1 cellular context compared by ENCODE assay signal in the genomic region with DNA sequence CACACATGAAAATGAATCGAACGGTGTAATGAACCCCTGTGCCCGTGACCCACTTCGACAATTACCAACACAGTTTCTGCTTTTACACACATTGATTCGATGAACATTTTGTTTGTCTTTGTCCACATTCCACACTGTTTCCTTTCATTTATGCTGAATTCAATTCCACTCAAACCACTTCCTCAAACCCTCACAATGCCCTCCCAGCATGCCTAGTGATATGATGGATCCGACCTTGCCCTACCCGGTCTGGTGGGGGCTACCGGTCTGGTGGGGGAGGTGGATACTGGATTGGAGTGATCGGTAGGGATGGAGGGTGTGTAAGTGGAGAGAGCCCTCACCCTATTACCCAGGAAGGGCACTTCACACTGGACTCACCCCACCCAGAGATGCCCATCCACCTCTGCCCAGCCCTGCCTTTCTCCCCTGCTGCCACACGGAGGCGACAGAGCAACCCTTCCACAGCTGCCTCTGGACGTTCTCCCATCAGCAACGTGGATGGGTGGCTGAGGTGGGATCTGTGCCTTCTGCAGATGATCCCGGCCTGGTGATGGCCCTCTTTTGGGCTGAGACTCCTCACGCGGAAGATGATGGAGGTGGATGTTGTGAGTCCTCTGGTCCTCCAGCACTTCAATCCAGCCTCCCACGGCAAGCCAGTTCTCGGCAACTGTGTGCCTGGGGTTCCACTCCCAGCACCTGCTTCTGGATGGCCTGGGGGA.
TF ChIP-seq lines count a peak whose summit lies in the region.

No MANE protein-coding gene starts in this region.

TF ChIP-seq in HepG2, 621 proteins besides CTCF, POLR2A, EP300 and RAD21 (continued from another document and continues in another):
- TF ChIP-seq TAF1 (CRISPR knock-in tag; IDR thresholded peaks at IDR 0.05) (no peak), TARDBP (CRISPR knock-in tag; IDR thresholded peaks at IDR 0.05) (no peak), HOXA5 (CRISPR knock-in tag; IDR thresholded peaks at IDR 0.05) (no peak), ZFP36 (IDR thresholded peaks at IDR 0.05; ENCODE audit: borderline replicate concordance, low read depth, low read length, partially characterized antibody) (no peak), LCORL (IDR thresholded peaks at IDR 0.05) (no peak), LCORL (CRISPR knock-in tag; IDR thresholded peaks at IDR 0.05) (peak; percentile 16; the same call in 1 of the 2 replicates), ZNF781 (CRISPR knock-in tag; IDR thresholded peaks at IDR 0.05; ENCODE audit: borderline replicate concordance, not compliant biosample characterization) (no peak), ZNF670 (CRISPR knock-in tag; IDR thresholded peaks at IDR 0.05; ENCODE audit: borderline replicate concordance) (no peak), IRF2 (CRISPR knock-in tag; IDR thresholded peaks at IDR 0.05) (0 out of 2 replicates have a peak, but pooled peaks have one; percentile 41), ZNF3 (CRISPR knock-in tag; IDR thresholded peaks at IDR 0.05) (no peak), SKI (IDR thresholded peaks at IDR 0.05; ENCODE audit: partially characterized antibody) (no peak), ZNF703 (CRISPR knock-in tag; IDR thresholded peaks at IDR 0.05; ENCODE audit: borderline replicate concordance) (no peak), NR1H2 (CRISPR knock-in tag; IDR thresholded peaks at IDR 0.05; ENCODE audit: borderline replicate concordance, low read depth) (no peak), ZNF34 (CRISPR knock-in tag; IDR thresholded peaks at IDR 0.05; ENCODE audit: borderline replicate concordance) (no peak), ZNF567 (CRISPR knock-in tag; IDR thresholded peaks at IDR 0.05; ENCODE audit: borderline replicate concordance) (no peak), ZBTB7B (CRISPR knock-in tag; IDR thresholded peaks at IDR 0.05) (0 out of 2 replicates have a peak, but pooled peaks have one; percentile 45), ZNF441 (CRISPR knock-in tag; IDR thresholded peaks at IDR 0.05; ENCODE audit: borderline replicate concordance) (no peak), IKZF1 (IDR thresholded peaks at IDR 0.05) (no peak), ZNF460 (CRISPR knock-in tag; IDR thresholded peaks at IDR 0.05; ENCODE audit: borderline replicate concordance) (no peak), NR3C1 (CRISPR knock-in tag; IDR thresholded peaks at IDR 0.05) (no peak), ZNF619 (CRISPR knock-in tag; IDR thresholded peaks at IDR 0.05) (no peak), MXI1 (IDR thresholded peaks at IDR 0.05; ENCODE audit: borderline replicate concordance, low read depth, low read length) (0 out of 3 replicates have a peak, but pooled peaks have one; percentile 22), ZNF333 (CRISPR knock-in tag; IDR thresholded peaks at IDR 0.05; ENCODE audit: borderline replicate concordance) (no peak)
- TF ChIP-seq, protein P1, sequence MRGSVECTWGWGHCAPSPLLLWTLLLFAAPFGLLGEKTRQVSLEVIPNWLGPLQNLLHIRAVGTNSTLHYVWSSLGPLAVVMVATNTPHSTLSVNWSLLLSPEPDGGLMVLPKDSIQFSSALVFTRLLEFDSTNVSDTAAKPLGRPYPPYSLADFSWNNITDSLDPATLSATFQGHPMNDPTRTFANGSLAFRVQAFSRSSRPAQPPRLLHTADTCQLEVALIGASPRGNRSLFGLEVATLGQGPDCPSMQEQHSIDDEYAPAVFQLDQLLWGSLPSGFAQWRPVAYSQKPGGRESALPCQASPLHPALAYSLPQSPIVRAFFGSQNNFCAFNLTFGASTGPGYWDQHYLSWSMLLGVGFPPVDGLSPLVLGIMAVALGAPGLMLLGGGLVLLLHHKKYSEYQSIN (CRISPR knock-in tag; IDR thresholded peaks at IDR 0.05; ENCODE audit: borderline replicate concordance), result no peak
- TF ChIP-seq, protein P2, sequence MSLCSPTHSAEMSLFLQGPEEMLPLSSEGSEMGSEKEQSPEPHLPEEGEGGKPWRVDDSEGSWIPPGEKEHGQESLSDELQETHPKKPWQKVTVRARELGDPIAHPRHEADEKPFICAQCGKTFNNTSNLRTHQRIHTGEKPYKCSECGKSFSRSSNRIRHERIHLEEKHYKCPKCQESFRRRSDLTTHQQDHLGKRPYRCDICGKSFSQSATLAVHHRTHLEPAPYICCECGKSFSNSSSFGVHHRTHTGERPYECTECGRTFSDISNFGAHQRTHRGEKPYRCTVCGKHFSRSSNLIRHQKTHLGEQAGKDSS (CRISPR knock-in tag; IDR thresholded peaks at IDR 0.05; ENCODE audit: borderline replicate concordance, low read depth), result no peak
- TF ChIP-seq, protein P3, sequence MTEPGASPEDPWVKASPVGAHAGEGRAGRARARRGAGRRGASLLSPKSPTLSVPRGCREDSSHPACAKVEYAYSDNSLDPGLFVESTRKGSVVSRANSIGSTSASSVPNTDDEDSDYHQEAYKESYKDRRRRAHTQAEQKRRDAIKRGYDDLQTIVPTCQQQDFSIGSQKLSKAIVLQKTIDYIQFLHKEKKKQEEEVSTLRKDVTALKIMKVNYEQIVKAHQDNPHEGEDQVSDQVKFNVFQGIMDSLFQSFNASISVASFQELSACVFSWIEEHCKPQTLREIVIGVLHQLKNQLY (CRISPR knock-in tag; IDR thresholded peaks at IDR 0.05), result no peak
- TF ChIP-seq, protein P4, sequence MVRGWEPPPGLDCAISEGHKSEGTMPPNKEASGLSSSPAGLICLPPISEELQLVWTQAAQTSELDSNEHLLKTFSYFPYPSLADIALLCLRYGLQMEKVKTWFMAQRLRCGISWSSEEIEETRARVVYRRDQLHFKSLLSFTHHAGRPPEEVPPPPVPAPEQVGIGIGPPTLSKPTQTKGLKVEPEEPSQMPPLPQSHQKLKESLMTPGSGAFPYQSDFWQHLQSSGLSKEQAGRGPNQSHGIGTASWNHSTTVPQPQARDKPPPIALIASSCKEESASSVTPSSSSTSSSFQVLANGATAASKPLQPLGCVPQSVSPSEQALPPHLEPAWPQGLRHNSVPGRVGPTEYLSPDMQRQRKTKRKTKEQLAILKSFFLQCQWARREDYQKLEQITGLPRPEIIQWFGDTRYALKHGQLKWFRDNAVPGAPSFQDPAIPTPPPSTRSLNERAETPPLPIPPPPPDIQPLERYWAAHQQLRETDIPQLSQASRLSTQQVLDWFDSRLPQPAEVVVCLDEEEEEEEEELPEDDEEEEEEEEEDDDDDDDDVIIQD (CRISPR knock-in tag; IDR thresholded peaks at IDR 0.05; ENCODE audit: low read depth), result no peak
- TF ChIP-seq, protein P5, sequence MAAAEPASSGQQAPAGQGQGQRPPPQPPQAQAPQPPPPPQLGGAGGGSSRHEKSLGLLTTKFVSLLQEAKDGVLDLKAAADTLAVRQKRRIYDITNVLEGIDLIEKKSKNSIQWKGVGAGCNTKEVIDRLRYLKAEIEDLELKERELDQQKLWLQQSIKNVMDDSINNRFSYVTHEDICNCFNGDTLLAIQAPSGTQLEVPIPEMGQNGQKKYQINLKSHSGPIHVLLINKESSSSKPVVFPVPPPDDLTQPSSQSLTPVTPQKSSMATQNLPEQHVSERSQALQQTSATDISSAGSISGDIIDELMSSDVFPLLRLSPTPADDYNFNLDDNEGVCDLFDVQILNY (CRISPR knock-in tag; conservative IDR thresholded peaks at IDR 0.05), result 0 out of 2 replicates have a peak, but pooled peaks have one; percentile 31
- TF ChIP-seq, protein P6, sequence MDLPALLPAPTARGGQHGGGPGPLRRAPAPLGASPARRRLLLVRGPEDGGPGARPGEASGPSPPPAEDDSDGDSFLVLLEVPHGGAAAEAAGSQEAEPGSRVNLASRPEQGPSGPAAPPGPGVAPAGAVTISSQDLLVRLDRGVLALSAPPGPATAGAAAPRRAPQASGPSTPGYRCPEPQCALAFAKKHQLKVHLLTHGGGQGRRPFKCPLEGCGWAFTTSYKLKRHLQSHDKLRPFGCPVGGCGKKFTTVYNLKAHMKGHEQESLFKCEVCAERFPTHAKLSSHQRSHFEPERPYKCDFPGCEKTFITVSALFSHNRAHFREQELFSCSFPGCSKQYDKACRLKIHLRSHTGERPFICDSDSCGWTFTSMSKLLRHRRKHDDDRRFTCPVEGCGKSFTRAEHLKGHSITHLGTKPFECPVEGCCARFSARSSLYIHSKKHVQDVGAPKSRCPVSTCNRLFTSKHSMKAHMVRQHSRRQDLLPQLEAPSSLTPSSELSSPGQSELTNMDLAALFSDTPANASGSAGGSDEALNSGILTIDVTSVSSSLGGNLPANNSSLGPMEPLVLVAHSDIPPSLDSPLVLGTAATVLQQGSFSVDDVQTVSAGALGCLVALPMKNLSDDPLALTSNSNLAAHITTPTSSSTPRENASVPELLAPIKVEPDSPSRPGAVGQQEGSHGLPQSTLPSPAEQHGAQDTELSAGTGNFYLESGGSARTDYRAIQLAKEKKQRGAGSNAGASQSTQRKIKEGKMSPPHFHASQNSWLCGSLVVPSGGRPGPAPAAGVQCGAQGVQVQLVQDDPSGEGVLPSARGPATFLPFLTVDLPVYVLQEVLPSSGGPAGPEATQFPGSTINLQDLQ (CRISPR knock-in tag; IDR thresholded peaks at IDR 0.05), result no peak
- TF ChIP-seq, protein P7, sequence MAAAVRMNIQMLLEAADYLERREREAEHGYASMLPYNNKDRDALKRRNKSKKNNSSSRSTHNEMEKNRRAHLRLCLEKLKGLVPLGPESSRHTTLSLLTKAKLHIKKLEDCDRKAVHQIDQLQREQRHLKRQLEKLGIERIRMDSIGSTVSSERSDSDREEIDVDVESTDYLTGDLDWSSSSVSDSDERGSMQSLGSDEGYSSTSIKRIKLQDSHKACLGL (CRISPR knock-in tag; IDR thresholded peaks at IDR 0.05), result no peak
- TF ChIP-seq, protein P8, sequence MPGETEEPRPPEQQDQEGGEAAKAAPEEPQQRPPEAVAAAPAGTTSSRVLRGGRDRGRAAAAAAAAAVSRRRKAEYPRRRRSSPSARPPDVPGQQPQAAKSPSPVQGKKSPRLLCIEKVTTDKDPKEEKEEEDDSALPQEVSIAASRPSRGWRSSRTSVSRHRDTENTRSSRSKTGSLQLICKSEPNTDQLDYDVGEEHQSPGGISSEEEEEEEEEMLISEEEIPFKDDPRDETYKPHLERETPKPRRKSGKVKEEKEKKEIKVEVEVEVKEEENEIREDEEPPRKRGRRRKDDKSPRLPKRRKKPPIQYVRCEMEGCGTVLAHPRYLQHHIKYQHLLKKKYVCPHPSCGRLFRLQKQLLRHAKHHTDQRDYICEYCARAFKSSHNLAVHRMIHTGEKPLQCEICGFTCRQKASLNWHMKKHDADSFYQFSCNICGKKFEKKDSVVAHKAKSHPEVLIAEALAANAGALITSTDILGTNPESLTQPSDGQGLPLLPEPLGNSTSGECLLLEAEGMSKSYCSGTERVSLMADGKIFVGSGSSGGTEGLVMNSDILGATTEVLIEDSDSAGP (CRISPR knock-in tag; IDR thresholded peaks at IDR 0.05; ENCODE audit: borderline replicate concordance), result peak; percentile 56; the same call in 1 of the 2 replicates
- TF ChIP-seq, protein P9, sequence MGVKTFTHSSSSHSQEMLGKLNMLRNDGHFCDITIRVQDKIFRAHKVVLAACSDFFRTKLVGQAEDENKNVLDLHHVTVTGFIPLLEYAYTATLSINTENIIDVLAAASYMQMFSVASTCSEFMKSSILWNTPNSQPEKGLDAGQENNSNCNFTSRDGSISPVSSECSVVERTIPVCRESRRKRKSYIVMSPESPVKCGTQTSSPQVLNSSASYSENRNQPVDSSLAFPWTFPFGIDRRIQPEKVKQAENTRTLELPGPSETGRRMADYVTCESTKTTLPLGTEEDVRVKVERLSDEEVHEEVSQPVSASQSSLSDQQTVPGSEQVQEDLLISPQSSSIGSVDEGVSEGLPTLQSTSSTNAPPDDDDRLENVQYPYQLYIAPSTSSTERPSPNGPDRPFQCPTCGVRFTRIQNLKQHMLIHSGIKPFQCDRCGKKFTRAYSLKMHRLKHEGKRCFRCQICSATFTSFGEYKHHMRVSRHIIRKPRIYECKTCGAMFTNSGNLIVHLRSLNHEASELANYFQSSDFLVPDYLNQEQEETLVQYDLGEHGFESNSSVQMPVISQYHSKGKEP (CRISPR knock-in tag; IDR thresholded peaks at IDR 0.05), result no peak
- TF ChIP-seq, protein P10, sequence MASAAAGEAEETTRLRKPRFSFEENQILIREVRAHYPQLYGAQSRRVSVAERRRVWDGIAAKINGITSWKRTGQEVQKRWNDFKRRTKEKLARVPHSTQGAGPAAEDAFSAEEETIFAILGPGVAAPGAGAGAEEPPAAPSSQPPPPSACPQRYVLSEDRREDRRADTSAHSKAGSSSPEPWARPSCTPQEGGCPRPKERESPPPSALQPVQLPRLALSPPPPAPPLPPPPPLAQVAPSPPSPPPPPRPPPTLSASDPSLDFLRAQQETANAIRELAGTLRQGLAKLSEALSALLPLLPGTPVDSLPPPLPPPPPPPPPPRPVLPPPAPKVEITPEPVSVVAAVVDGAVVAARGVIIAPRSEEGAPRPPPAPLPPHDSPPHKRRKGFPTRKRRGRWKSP (CRISPR knock-in tag; IDR thresholded peaks at IDR 0.05), result no peak
- TF ChIP-seq, protein P11, sequence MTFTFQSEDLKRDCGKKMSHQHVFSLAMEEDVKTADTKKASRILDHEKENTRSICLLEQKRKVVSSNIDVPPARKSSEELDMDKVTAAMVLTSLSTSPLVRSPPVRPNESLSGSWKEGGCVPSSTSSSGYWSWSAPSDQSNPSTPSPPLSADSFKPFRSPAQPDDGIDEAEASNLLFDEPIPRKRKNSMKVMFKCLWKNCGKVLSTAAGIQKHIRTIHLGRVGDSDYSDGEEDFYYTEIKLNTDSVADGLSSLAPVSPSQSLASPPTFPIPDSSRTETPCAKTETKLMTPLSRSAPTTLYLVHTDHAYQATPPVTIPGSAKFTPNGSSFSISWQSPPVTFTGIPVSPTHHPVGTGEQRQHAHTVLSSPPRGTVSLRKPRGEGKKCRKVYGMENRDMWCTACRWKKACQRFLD (CRISPR knock-in tag; IDR thresholded peaks at IDR 0.05; ENCODE audit: borderline replicate concordance), result no peak
- TF ChIP-seq, protein P12, sequence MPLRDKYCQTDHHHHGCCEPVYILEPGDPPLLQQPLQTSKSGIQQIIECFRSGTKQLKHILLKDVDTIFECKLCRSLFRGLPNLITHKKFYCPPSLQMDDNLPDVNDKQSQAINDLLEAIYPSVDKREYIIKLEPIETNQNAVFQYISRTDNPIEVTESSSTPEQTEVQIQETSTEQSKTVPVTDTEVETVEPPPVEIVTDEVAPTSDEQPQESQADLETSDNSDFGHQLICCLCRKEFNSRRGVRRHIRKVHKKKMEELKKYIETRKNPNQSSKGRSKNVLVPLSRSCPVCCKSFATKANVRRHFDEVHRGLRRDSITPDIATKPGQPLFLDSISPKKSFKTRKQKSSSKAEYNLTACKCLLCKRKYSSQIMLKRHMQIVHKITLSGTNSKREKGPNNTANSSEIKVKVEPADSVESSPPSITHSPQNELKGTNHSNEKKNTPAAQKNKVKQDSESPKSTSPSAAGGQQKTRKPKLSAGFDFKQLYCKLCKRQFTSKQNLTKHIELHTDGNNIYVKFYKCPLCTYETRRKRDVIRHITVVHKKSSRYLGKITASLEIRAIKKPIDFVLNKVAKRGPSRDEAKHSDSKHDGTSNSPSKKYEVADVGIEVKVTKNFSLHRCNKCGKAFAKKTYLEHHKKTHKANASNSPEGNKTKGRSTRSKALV (CRISPR knock-in tag; IDR thresholded peaks at IDR 0.05), result no peak
- TF ChIP-seq, protein P13, sequence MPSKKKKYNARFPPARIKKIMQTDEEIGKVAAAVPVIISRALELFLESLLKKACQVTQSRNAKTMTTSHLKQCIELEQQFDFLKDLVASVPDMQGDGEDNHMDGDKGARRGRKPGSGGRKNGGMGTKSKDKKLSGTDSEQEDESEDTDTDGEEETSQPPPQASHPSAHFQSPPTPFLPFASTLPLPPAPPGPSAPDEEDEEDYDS (CRISPR knock-in tag; IDR thresholded peaks at IDR 0.05), result no peak
- TF ChIP-seq, protein P14, sequence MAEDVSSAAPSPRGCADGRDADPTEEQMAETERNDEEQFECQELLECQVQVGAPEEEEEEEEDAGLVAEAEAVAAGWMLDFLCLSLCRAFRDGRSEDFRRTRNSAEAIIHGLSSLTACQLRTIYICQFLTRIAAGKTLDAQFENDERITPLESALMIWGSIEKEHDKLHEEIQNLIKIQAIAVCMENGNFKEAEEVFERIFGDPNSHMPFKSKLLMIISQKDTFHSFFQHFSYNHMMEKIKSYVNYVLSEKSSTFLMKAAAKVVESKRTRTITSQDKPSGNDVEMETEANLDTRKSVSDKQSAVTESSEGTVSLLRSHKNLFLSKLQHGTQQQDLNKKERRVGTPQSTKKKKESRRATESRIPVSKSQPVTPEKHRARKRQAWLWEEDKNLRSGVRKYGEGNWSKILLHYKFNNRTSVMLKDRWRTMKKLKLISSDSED (CRISPR knock-in tag; IDR thresholded peaks at IDR 0.05), result no peak
